Comparison of ENCODE assay signal across 13 cellular contexts in the genomic region with DNA sequence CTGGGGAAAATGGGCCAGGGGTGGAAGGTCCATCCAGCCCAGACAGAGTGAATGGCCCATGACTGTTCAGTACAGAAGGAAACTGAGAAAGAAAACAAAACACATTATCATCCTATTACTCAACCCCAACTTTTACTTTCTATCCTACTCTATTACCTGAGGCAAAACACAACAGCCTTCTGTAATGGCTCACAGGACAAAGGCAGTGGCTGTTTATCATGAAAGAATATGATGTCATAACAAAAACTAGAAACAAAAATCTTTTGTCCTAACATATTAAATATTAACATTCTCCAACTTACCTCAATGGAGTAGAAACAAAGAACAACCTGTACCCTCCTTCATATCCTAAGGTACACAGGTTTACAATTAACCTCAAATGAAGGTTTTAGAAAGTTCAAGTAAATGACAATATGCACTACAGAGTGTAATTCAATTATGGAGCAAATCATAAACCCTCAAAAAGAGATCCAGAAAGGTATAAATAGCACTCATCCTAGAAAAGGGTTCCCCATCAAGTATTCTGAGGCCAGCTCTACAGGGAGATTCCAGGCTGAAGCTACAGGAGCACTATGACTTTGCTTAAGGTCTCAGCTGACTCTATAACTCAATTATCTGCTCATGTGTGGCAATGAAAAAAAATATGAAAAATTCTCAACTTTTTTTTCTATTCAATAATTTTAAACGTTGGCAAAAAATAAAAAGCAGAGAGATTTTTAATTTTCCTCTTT. TPM values are rescaled to one million over a fixed set of nuclear protein-coding genes. Genes with fewer than 3 reads are reported as not detected.
A peak's percentile ranks its signal among the peaks of the same experiment; 100 is the strongest.
DNase-seq lines count a peak whose midpoint lies in the region; ATAC-seq and TF ChIP-seq lines count a peak whose summit lies in the region.
"Had no signal": no experiment of that assay in that cellular context is flagged by ENCODE, and none has a peak within 500 bp of the region (broad histone marks: within the 10 kb centered on the region; RNA-seq: fewer than 3 reads in every experiment).

No MANE protein-coding gene starts in this region.

- H3K9ac ChIP-seq in mammary epithelial cell (ENCODE audit: insufficient read depth, low read length) (no peak overlapping the region), neuronal stem cell (ENCODE audit: low read depth, low read length, poor library complexity) (no peak overlapping the region), neural progenitor cell (no peak overlapping the region)

- no peak overlapping the region for H2BK120ac ChIP-seq in neuronal stem cell (ENCODE audit: low read depth, low read length)

- H3K9me3 Mint-ChIP-seq in CD4-positive, alpha-beta memory T cell = no peaks in the 10 kb centered on the region
- no peaks in the 10 kb centered on the region for H3K9me3 Mint-ChIP-seq in neural progenitor cell

- H3K4ac ChIP-seq in neuronal stem cell (ENCODE audit: low read length) = no peak overlapping the region

- dilution Hi-C loops in mammary epithelial cell (cut with HindIII; ENCODE audit: low sequenced_read_pairs) = no loop called here

- in situ Hi-C loops in mammary epithelial cell (cut with MboI; ENCODE audit: low sequenced_read_pairs in 2 of 2) = no loop called here

- DNase-seq in CD4-positive, alpha-beta memory T cell = no peak
- peak; percentile 84 for DNase-seq in mammary epithelial cell
- no peak for DNase-seq in neuronal stem cell (ENCODE audit: low spot score)
- no peak for DNase-seq in neural progenitor cell (ENCODE audit: low spot score)
- no peak for DNase-seq in superior temporal gyrus (ENCODE audit: extremely low spot score)
- DNase-seq: hypothalamus, NCI-H1436, NCI-H774 had no signal

- H3K79me1 ChIP-seq in neuronal stem cell (ENCODE audit: low read depth, low read length) = peaks cover 2% of the 10 kb centered on the region

- H3K4me1 ChIP-seq in CD4-positive, alpha-beta memory T cell (ENCODE audit: insufficient read depth, low read length) = peaks cover 10% of the 10 kb centered on the region
- H3K4me1 ChIP-seq in mammary epithelial cell (ENCODE audit: insufficient read depth, low read length) = peaks cover 12% of the 10 kb centered on the region
- H3K4me1 ChIP-seq in neuronal stem cell (ENCODE audit: control insufficient read depth in 2 of 2, insufficient read depth in 1 of 2, low read depth in 1 of 2, low read length in 2 of 2) = no peaks in the 10 kb centered on the region
- no peaks in the 10 kb centered on the region for H3K4me1 ChIP-seq in neural progenitor cell

- H3K14ac ChIP-seq in neuronal stem cell (ENCODE audit: low read length) = no peak overlapping the region

- no peaks in the 10 kb centered on the region for H3K27me3 Mint-ChIP-seq in CD4-positive, alpha-beta memory T cell
- no peaks in the 10 kb centered on the region for H3K27me3 Mint-ChIP-seq in neural progenitor cell (ENCODE audit: insufficient read depth, low read depth)

- peak overlapping the region in 5 of 7 donors; percentile 3 to 60 (median 35) for H3K27ac Mint-ChIP-seq in CD4-positive, alpha-beta memory T cell
- no peak overlapping the region for H3K27ac Mint-ChIP-seq in neural progenitor cell

- POLR2A ChIA-PET in CD4-positive, alpha-beta memory T cell (lab: Charles Lee; ENCODE audit: partially characterized antibody) = interaction anchor here (1.4 kb wide), 1 partner anchor 15 kb away, joined by 5 read pairs; a partner anchor contains a TSS

- no peak overlapping the region for H3K4me3 Mint-ChIP-seq in CD4-positive, alpha-beta memory T cell
- H3K4me3 Mint-ChIP-seq in neural progenitor cell = no peak overlapping the region

- no peak for TF ChIP-seq CTCF in mammary epithelial cell (conservative IDR thresholded peaks at IDR 0.05 in 1 of 2, IDR thresholded peaks at IDR 0.05 in 1 of 2; ENCODE audit: extremely low read depth in 1 of 2, insufficient read depth in 1 of 2, low read depth in 1 of 2, low read length in 2 of 2)
- TF ChIP-seq CTCF in neural progenitor cell (IDR thresholded peaks at IDR 0.05) = no peak

- no peak overlapping the region for H2BK12ac ChIP-seq in neuronal stem cell (ENCODE audit: low read length)

- H4K91ac ChIP-seq in neuronal stem cell (ENCODE audit: low read depth, low read length, poor library complexity) = no peak overlapping the region

- no peak overlapping the region for H2BK15ac ChIP-seq in neuronal stem cell (ENCODE audit: low read length)

- peaks cover 51 to 67% of the 10 kb centered on the region in 2 donors for H3K36me3 Mint-ChIP-seq in CD4-positive, alpha-beta memory T cell
- peaks cover 37% of the 10 kb centered on the region for H3K36me3 Mint-ChIP-seq in neural progenitor cell

- peaks cover 9% of the 10 kb centered on the region for H3F3A ChIP-seq in neural progenitor cell (ENCODE audit: low read depth)

- intact Hi-C loops in CD4-positive, alpha-beta memory T cell (cut with micrococcal nuclease) = no loop called here
- intact Hi-C loops in mammary epithelial cell (cut with micrococcal nuclease) = no loop called here

- no peaks in the 10 kb centered on the region for H3K27me3 ChIP-seq in CD4-positive, alpha-beta memory T cell (ENCODE audit: insufficient read depth, low read length)
- H3K27me3 ChIP-seq in mammary epithelial cell (ENCODE audit: insufficient read depth, low read length) (no peaks in the 10 kb centered on the region), neuronal stem cell (ENCODE audit: control insufficient read depth in 3 of 3, insufficient read depth in 3 of 3, low read depth in 1 of 3, low read length in 3 of 3) (no peaks in the 10 kb centered on the region), neural progenitor cell (no peaks in the 10 kb centered on the region)

- no peak overlapping the region for H3K4me3 ChIP-seq in CD4-positive, alpha-beta memory T cell (ENCODE audit: low read length in 2 of 2)
- H3K4me3 ChIP-seq in mammary epithelial cell (replicated peaks in 1 of 3; ENCODE audit: insufficient read depth in 1 of 3, low read depth in 2 of 3, low read length in 3 of 3) (no peak overlapping the region), neuronal stem cell (ENCODE audit: low read length in 2 of 2) (no peak overlapping the region), neural progenitor cell (no peak overlapping the region)
- H3K4me3 ChIP-seq: lung had no signal

- H2AFZ ChIP-seq in mammary epithelial cell (ENCODE audit: low read depth, low read length) (no peak overlapping the region), neuronal stem cell (ENCODE audit: low read length) (no peak overlapping the region), neural progenitor cell (replicated peaks) (no peak overlapping the region)

- H3K4me2 ChIP-seq in mammary epithelial cell (ENCODE audit: insufficient read depth, low read depth, low read length) = no peak overlapping the region
- H3K4me2 ChIP-seq in neuronal stem cell (ENCODE audit: insufficient read depth, low read length, poor library complexity, severe bottlenecking) = no peak overlapping the region
- no peak overlapping the region for H3K4me2 ChIP-seq in neural progenitor cell

- CTCF ChIA-PET in CD4-positive, alpha-beta memory T cell (lab: Charles Lee; ENCODE audit: partially characterized antibody) = no interaction called here
- CTCF ChIA-PET in mammary epithelial cell (lab: Charles Lee; ENCODE audit: low non-redundant PET) = no interaction called here

- H3K36me3 ChIP-seq in CD4-positive, alpha-beta memory T cell (ENCODE audit: insufficient read depth, low read length) = peaks cover 67% of the 10 kb centered on the region
- H3K36me3 ChIP-seq in mammary epithelial cell (ENCODE audit: insufficient read depth, low read length) = peaks cover 21% of the 10 kb centered on the region
- peaks cover 27 to 94% of the 10 kb centered on the region in 2 donors for H3K36me3 ChIP-seq in neuronal stem cell (replicated peaks in 1 of 2; ENCODE audit: control insufficient read depth in 2 of 2, insufficient read depth in 2 of 2, low read length in 2 of 2)
- peaks cover 39% of the 10 kb centered on the region for H3K36me3 ChIP-seq in neural progenitor cell

- H2BK5ac ChIP-seq in neuronal stem cell (ENCODE audit: low read length) = no peak overlapping the region

- H3K79me2 ChIP-seq in mammary epithelial cell (ENCODE audit: insufficient read depth, low read length) (peaks cover 14% of the 10 kb centered on the region), neural progenitor cell (ENCODE audit: low read depth) (peaks cover 48% of the 10 kb centered on the region)

- ATAC-seq in GM18858 (IDR thresholded peaks at IDR 0.05; ENCODE audit: unreplicated experiment) (peak; percentile 62), HG02938 (IDR thresholded peaks at IDR 0.05; ENCODE audit: unreplicated experiment) (peak; percentile 59), HG03097 (IDR thresholded peaks at IDR 0.05; ENCODE audit: low FRiP score, unreplicated experiment) (no peak)
- ATAC-seq: Right ventricle myocardium inferior had no signal

- H3K18ac ChIP-seq in neuronal stem cell (ENCODE audit: low read length) = no peak overlapping the region

- no TSS peak for BruUV-seq in mammary epithelial cell (replicated peaks; lab: Mats Ljungman, UMichigan)

- no peak overlapping the region for H4K8ac ChIP-seq in neuronal stem cell (ENCODE audit: low read depth, low read length)

- H3K27ac ChIP-seq in CD4-positive, alpha-beta memory T cell (ENCODE audit: low read depth, low read length) = no peak overlapping the region
- H3K27ac ChIP-seq in mammary epithelial cell (ENCODE audit: insufficient read depth, low read depth, low read length) = peak overlapping the region; percentile 46
- H3K27ac ChIP-seq in neuronal stem cell (replicated peaks; ENCODE audit: low read length) = no peak overlapping the region
- no peak overlapping the region for H3K27ac ChIP-seq in neural progenitor cell

- no peak overlapping the region for H2AK5ac ChIP-seq in neuronal stem cell (ENCODE audit: low read depth, low read length)

- H4K20me1 ChIP-seq in mammary epithelial cell (ENCODE audit: insufficient read depth, low read length) (no peaks in the 10 kb centered on the region), neural progenitor cell (ENCODE audit: low read depth) (peaks cover 39% of the 10 kb centered on the region)

- H3K4me1 Mint-ChIP-seq in CD4-positive, alpha-beta memory T cell = peaks cover 19 to 32% (median 25%) of the 10 kb centered on the region in 4 donors
- H3K4me1 Mint-ChIP-seq in neural progenitor cell = no peaks in the 10 kb centered on the region

- no peaks in the 10 kb centered on the region for H3K9me3 ChIP-seq in CD4-positive, alpha-beta memory T cell (ENCODE audit: control insufficient read depth in 1 of 2, low read length in 2 of 2)
- no peaks in the 10 kb centered on the region for H3K9me3 ChIP-seq in mammary epithelial cell (replicated peaks; ENCODE audit: insufficient read depth, low read length)
- H3K9me3 ChIP-seq in neuronal stem cell (replicated peaks in 1 of 2; ENCODE audit: control insufficient read depth in 2 of 2, insufficient read depth in 1 of 2, low read depth in 1 of 2, low read length in 2 of 2) = no peaks in the 10 kb centered on the region
- H3K9me3 ChIP-seq in neural progenitor cell (ENCODE audit: low read depth) = no peaks in the 10 kb centered on the region

- 46% methylated on average over 1 of the region's 1 CpG for WGBS in mammary epithelial cell (ENCODE audit: low coverage, missing lambda C conversion rate)
- WGBS in neuronal stem cell (ENCODE audit: extremely low coverage in 2 of 2, insufficient read length in 2 of 2, insufficient replicate concordance in 1 of 2), 2 donors = no CpG with 5 or more reads among the region's 1 CpG

- H3K23ac ChIP-seq in neuronal stem cell (ENCODE audit: low read depth, low read length, poor library complexity) = no peak overlapping the region

RNA-seq across cellular contexts. Expression of a gene that starts 15.1 kb away (rescaled TPM):
- 100 to 1,000 TPM; 166 to 194 TPM for total RNA-seq in CD4-positive, alpha-beta memory T cell
- polyA plus RNA-seq in CD4-positive, alpha-beta memory T cell = 1 to 10 TPM; 3.2 to 6.6 TPM
- total RNA-seq in mammary epithelial cell (10 to 100 TPM; 17.7 to 38.6 TPM), neural progenitor cell (ENCODE audit: low replicate concordance) (24.9 and 36.6 TPM in 2 replicates)
- 4.9 TPM for polyA plus RNA-seq in mammary epithelial cell
- 37.7 TPM for polyA minus RNA-seq in mammary epithelial cell
- 15.5 TPM for polyA plus RNA-seq in neuronal stem cell (2013, experiment 1 of 2)
- polyA plus RNA-seq in neuronal stem cell (2013, experiment 2 of 2) = 15.7 TPM
